13 cellular contexts compared by ENCODE assay signal in the genomic region with DNA sequence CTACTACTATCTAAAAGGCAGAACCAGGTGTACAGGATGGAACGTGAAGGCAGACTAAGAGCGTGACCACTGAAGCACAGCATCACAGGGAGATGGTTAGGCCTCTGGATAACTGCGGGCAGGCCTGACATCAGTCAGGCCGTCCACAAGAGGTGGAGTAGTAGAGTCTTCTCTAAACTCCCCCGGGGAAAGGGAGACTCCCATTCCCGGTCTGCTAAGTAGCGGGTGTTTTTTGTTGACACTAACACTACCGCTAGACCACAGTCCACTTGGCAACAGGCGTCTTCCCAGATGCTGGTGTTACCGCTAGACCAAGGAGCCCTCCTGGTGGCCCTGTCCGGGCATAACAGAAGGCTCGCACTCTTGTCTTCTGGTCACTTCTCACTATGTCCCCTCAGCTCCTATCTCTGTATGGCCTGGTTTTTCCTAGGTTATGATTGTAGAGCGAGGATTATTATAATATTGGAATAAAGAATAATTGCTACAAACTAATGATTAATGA. TPM values are rescaled to one million over a fixed set of nuclear protein-coding genes. Genes with fewer than 3 reads are reported as not detected.
DNase-seq lines count a peak whose midpoint lies in the region; ATAC-seq, FAIRE-seq and TF ChIP-seq lines count a peak whose summit lies in the region.
"Not testable (repeated sequence)": the region's sequence is repeated elsewhere in the genome, so short reads cannot be mapped to it uniquely, and the experiment has no call there.
"Had no signal": no experiment of that assay in that cellular context is flagged by ENCODE, and none has a peak within 500 bp of the region (broad histone marks: within the 10 kb centered on the region; RNA-seq: fewer than 3 reads in every experiment).

No MANE protein-coding gene starts in this region.

- not testable (repeated sequence) for TF ChIP-seq CTCF in OCI-LY7 (conservative IDR thresholded peaks at IDR 0.05; ENCODE audit: low read length); WTC11 (IDR thresholded peaks at IDR 0.05); nephron (IDR thresholded peaks at IDR 0.05; ENCODE audit: unreplicated experiment in 3 of 3)
- peak; percentile 59 for TF ChIP-seq CTCF in HepG2 (CRISPR knock-in tag; IDR thresholded peaks at IDR 0.05)

- H3K4me1 Mint-ChIP-seq in IgD-negative memory B cell (peaks cover 28 to 38% (median 31%) of the 10 kb centered on the region in 3 donors), WTC11 (peaks cover 39% of the 10 kb centered on the region), nephron (peaks cover 17% of the 10 kb centered on the region)
- peaks cover 13% of the 10 kb centered on the region for H3K4me1 Mint-ChIP-seq in central memory CD8-positive, alpha-beta T cell
- H3K4me1 Mint-ChIP-seq in stimulated activated memory B cell treated with anti-CD40 and anti-IgM and Interleukin-4, amounts not matched to agents 10 μg/mL and 1 μg/mL and 100 μg/mL, for 72 hours: peaks cover 34% of the 10 kb centered on the region

- peaks cover 23% of the 10 kb centered on the region for H3K36me3 ChIP-seq in OCI-LY7 (ENCODE audit: insufficient read depth, low read length)
- not testable (repeated sequence) for H3K36me3 ChIP-seq in HepG2 (replicated peaks in 1 of 2; ENCODE audit: control insufficient read depth in 1 of 2, insufficient read depth in 2 of 2, low read length in 2 of 2)

- H3K36me3 Mint-ChIP-seq in IgD-negative memory B cell; WTC11; central memory CD8-positive, alpha-beta T cell (ENCODE audit: insufficient read depth); nephron (ENCODE audit: low read depth); stimulated activated memory B cell treated with anti-CD40 and anti-IgM and Interleukin-4, amounts not matched to agents 10 μg/mL and 1 μg/mL and 100 μg/mL, for 72 hours: not testable (repeated sequence)

- H3K27ac Mint-ChIP-seq in IgD-negative memory B cell (peak overlapping the region in 2 of 3 donors; percentile 6 to 75), nephron (peak overlapping the region in 2 of 3 experiments; percentile 2 to 25)
- H3K27ac Mint-ChIP-seq in WTC11: not testable (repeated sequence)
- H3K27ac Mint-ChIP-seq in central memory CD8-positive, alpha-beta T cell (ENCODE audit: low read depth): peak overlapping the region; percentile 2
- peak overlapping the region; percentile 3 for H3K27ac Mint-ChIP-seq in stimulated activated memory B cell treated with anti-CD40 and anti-IgM and Interleukin-4, amounts not matched to agents 10 μg/mL and 1 μg/mL and 100 μg/mL, for 72 hours

- ATAC-seq in WTC11; central memory CD8-positive, alpha-beta T cell (replicated peaks; ENCODE audit: extremely low read depth, poor library complexity, severe bottlenecking); HepG2; stimulated activated memory B cell treated with anti-CD40 and anti-IgM and Interleukin-4, amounts not matched to agents 10 μg/mL and 1 μg/mL and 100 μg/mL, for 72 hours: not testable (repeated sequence)

- not testable (repeated sequence) for DNase-seq in OCI-LY7 (ENCODE audit: low spot score); central memory CD8-positive, alpha-beta T cell (ENCODE audit: low spot score in 2 of 2)
- peak; percentile 22 for DNase-seq in WTC11 (ENCODE audit: low spot score)
- peak; percentile 25 for DNase-seq in HepG2 (ENCODE audit: low spot score)

- peak overlapping the region; percentile 39 for H3K27ac ChIP-seq in OCI-LY7 (ENCODE audit: low read depth, low read length, poor library complexity, severe bottlenecking)
- not testable (repeated sequence) for H3K27ac ChIP-seq in HepG2 (ENCODE audit: extremely low read length, insufficient read depth, low read length)

- H3K27me3 Mint-ChIP-seq in IgD-negative memory B cell; WTC11 (ENCODE audit: low read depth); central memory CD8-positive, alpha-beta T cell; nephron (ENCODE audit: low read depth); stimulated activated memory B cell treated with anti-CD40 and anti-IgM and Interleukin-4, amounts not matched to agents 10 μg/mL and 1 μg/mL and 100 μg/mL, for 72 hours: not testable (repeated sequence)

- POLR2A ChIA-PET in OCI-LY7 (lab: Charles Lee): interaction anchor here (0.6 to 4.7 kb wide), 6 partner anchors 8 to 128 kb away, joined by 3 to 21 read pairs (median 6); no protein-coding TSS in a partner anchor
- POLR2A ChIA-PET in WTC11 (lab: Charles Lee); HepG2 (lab: Yijun Ruan, JAX): not testable (repeated sequence)

- TF ChIP-seq EP300 in HepG2 (IDR thresholded peaks at IDR 0.05; ENCODE audit: low read depth in 2 of 2, low read length in 2 of 2); HepG2 (CRISPR knock-in tag; IDR thresholded peaks at IDR 0.05; ENCODE audit: borderline replicate concordance): not testable (repeated sequence)

- peaks cover 43% of the 10 kb centered on the region for H3K4me1 ChIP-seq in OCI-LY7 (ENCODE audit: insufficient read depth, low read length, poor library complexity, severe bottlenecking)
- peaks cover 40% of the 10 kb centered on the region for H3K4me1 ChIP-seq in HepG2 (ENCODE audit: insufficient read depth, low read length)

- not testable (repeated sequence) for H2AFZ ChIP-seq in OCI-LY7 (ENCODE audit: low read length); HepG2 (ENCODE audit: low read length)

- peaks cover 31% of the 10 kb centered on the region for H3K79me2 ChIP-seq in OCI-LY7 (ENCODE audit: insufficient read depth, low read depth, low read length)
- not testable (repeated sequence) for H3K79me2 ChIP-seq in HepG2 (ENCODE audit: insufficient read depth, low read length)

- peak overlapping the region in 2 of 4 donors; percentile 25 to 80 for H3K4me3 Mint-ChIP-seq in IgD-negative memory B cell
- H3K4me3 Mint-ChIP-seq in WTC11; central memory CD8-positive, alpha-beta T cell; stimulated activated memory B cell treated with anti-CD40 and anti-IgM and Interleukin-4, amounts not matched to agents 10 μg/mL and 1 μg/mL and 100 μg/mL, for 72 hours: not testable (repeated sequence)
- peak overlapping the region; percentile 19 to 64 (median 56) for H3K4me3 Mint-ChIP-seq in nephron

- 16% methylated on average over 10 of the region's 13 CpGs for WGBS in HepG2 (ENCODE audit: low lambda C conversion rate)

- not testable (repeated sequence) for TF ChIP-seq POLR2A in HepG2 (IDR thresholded peaks at IDR 0.05; ENCODE audit: insufficient read depth in 1 of 2, low read depth in 2 of 2, low read length in 2 of 2)

- H3K9me3 Mint-ChIP-seq in IgD-negative memory B cell; central memory CD8-positive, alpha-beta T cell; nephron; stimulated activated memory B cell treated with anti-CD40 and anti-IgM and Interleukin-4, amounts not matched to agents 10 μg/mL and 1 μg/mL and 100 μg/mL, for 72 hours: not testable (repeated sequence)
- H3K9me3 Mint-ChIP-seq in WTC11: peaks cover 22% of the 10 kb centered on the region

- in situ Hi-C loops in HepG2 (cut with HindIII; ENCODE audit: extremely low pct_ligation_motif_present, low pct_unique_long_range_greater_than_20kb): not testable (repeated sequence)

- not testable (repeated sequence) for H3K9me3 ChIP-seq in OCI-LY7 (ENCODE audit: low read length); HepG2 (ENCODE audit: low read length)

- FAIRE-seq in HepG2 (lab: Jason Lieb, UNC): not testable (repeated sequence)

- not testable (repeated sequence) for H3K4me3 ChIP-seq in OCI-LY7 (ENCODE audit: low read depth, low read length, poor library complexity, severe bottlenecking); HepG2 (replicated peaks in 1 of 3; ENCODE audit: insufficient read depth in 1 of 3, low read depth in 2 of 3, low read length in 3 of 3)

- CTCF ChIA-PET in OCI-LY7 (lab: Charles Lee; ENCODE audit: unreplicated experiment) (interaction anchor here (0.9 kb wide), 1 partner anchor 178 kb away, joined by 3 read pairs; no protein-coding TSS in a partner anchor), WTC11 (lab: Charles Lee) (interaction anchor here (1.3 kb wide), 1 partner anchor 149 kb away, joined by 4 read pairs; a partner anchor contains a TSS)
- CTCF ChIA-PET in HepG2 (lab: Yijun Ruan, JAX; ENCODE audit: low intra/inter-chr PET ratio, low total read pairs): not testable (repeated sequence)

- not testable (repeated sequence) for H3K4me2 ChIP-seq in OCI-LY7 (ENCODE audit: low read length)
- peak overlapping the region; percentile 42 for H3K4me2 ChIP-seq in HepG2 (ENCODE audit: low read depth, low read length)

- not testable (repeated sequence) for BruUV-seq in OCI-LY7 (replicated peaks; lab: Mats Ljungman, UMichigan); HepG2 (replicated peaks; lab: Mats Ljungman, UMichigan)

- H3K27me3 ChIP-seq in HepG2 (ENCODE audit: control insufficient read depth in 1 of 2, insufficient read depth in 2 of 2, low read length in 2 of 2): not testable (repeated sequence)

- H4K20me1 ChIP-seq in OCI-LY7 (ENCODE audit: insufficient read depth, low read length); HepG2 (ENCODE audit: insufficient read depth, low read length): not testable (repeated sequence)

- intact Hi-C loops in OCI-LY7 (cut with micrococcal nuclease; ENCODE audit: unreplicated experiment): not testable (repeated sequence)
- intact Hi-C loops in HepG2 (cut with micrococcal nuclease; ENCODE audit: unreplicated experiment): loop anchor here (10.0 kb wide), 1 partner anchor 91 kb away; no protein-coding TSS in a partner anchor

- H3K9ac ChIP-seq in HepG2 (ENCODE audit: insufficient read depth, low read depth, low read length): not testable (repeated sequence)

- H3K9me2 ChIP-seq in OCI-LY7 (ENCODE audit: insufficient read depth, low read length): not testable (repeated sequence)

- not testable (repeated sequence) for TF ChIP-seq RAD21 in HepG2 (CRISPR knock-in tag; IDR thresholded peaks at IDR 0.05)

RNA-seq across cellular contexts. Expression of a gene that starts 15.2 kb away (rescaled TPM):
- polyA plus RNA-seq in IgD-negative memory B cell (not detected), HepG2 (2011; rRNA removed) (not detected in 2 replicates)
- total RNA-seq in OCI-LY7 (2014; rRNA removed; shearing (Covaris generic)): 1.0 and 1.6 TPM in 2 replicates
- total RNA-seq in OCI-LY7 (2022) (1.7 and 2.0 TPM in 2 replicates), WTC11 (2021) (0.35 TPM in 1 of 3 replicates, not detected in the others), HepG2 (2016; rRNA removed; fragmentation: Illumina TruSeq; extraction: Trizol) (not detected in 2 replicates)
- not detected in 2 replicates for total RNA-seq in HepG2 (2016; cell fraction: cytosol; rRNA removed; fragmentation: Illumina TruSeq; extraction: Trizol; ENCODE audit: low read depth)
- not detected in 2 replicates for total RNA-seq in HepG2 (2016; cell fraction: insoluble cytoplasmic fraction; rRNA removed; fragmentation: Illumina TruSeq; extraction: Trizol)
- total RNA-seq in HepG2 (2016; cell fraction: membrane; rRNA removed; fragmentation: Illumina TruSeq; extraction: Trizol): not detected in 2 replicates
- total RNA-seq in HepG2 (2016; cell fraction: nucleus; rRNA removed; fragmentation: Illumina TruSeq; extraction: Trizol): not detected in 2 replicates
- not detected in 2 replicates for polyA plus RNA-seq in HepG2 (2011; cell fraction: cytosol; rRNA removed)
- not detected in 2 replicates for polyA plus RNA-seq in HepG2 (2011; cell fraction: nucleus; rRNA removed)
- not detected in 2 replicates for polyA plus RNA-seq in HepG2 (2012)
- polyA plus RNA-seq in HepG2 (2016; cell fraction: cytosol; fragmentation: Illumina TruSeq; extraction: Trizol; ENCODE audit: low read depth): not detected in 2 replicates
- not detected in 2 replicates for polyA plus RNA-seq in HepG2 (2016; cell fraction: insoluble cytoplasmic fraction; fragmentation: Illumina TruSeq; extraction: Trizol; ENCODE audit: low read depth)
- polyA plus RNA-seq in HepG2 (2016; cell fraction: membrane; fragmentation: Illumina TruSeq; extraction: Trizol; ENCODE audit: low read depth): not detected in 2 replicates
- not detected in 2 replicates for polyA plus RNA-seq in HepG2 (2016; cell fraction: nucleus; fragmentation: Illumina TruSeq; extraction: Trizol; ENCODE audit: insufficient read depth, low read depth)
- polyA minus RNA-seq in HepG2 (2011; rRNA and poly(A)+ RNA removed; ENCODE audit: low replicate concordance): not detected in 2 replicates
- not detected in 2 replicates for polyA minus RNA-seq in HepG2 (2011; cell fraction: cytosol; rRNA and poly(A)+ RNA removed)
- polyA minus RNA-seq in HepG2 (2011; cell fraction: nucleus; rRNA and poly(A)+ RNA removed): not detected in 2 replicates
- total RNA-seq: Caco-2, GM23338, H7 had no signal
- polyA plus RNA-seq: BJ; CD14-positive monocyte; CD8-positive, alpha-beta memory T cell had no signal
